ENCODE assay signal across 8 cellular contexts in genomic region chr5:140401362-140402257, GRCh38. TPM values are rescaled to one million over a fixed set of nuclear protein-coding genes. Genes with fewer than 3 reads are reported as not detected.
DNase-seq lines count a peak whose midpoint lies in the region; ATAC-seq, FAIRE-seq and TF ChIP-seq lines count a peak whose summit lies in the region.

ANKHD1 (plus strand) TSS chr5:140401833; CDS start chr5:140401968, 135 bp downstream.

- TSS peak; percentile 61 for BruUV-seq in HepG2 (replicated peaks; lab: Mats Ljungman, UMichigan)

- H3K4me2 ChIP-seq in HepG2 (ENCODE audit: low read depth, low read length), result peak within 1 kb of the TSS; percentile 75

- peak within 1 kb of the TSS; percentile 88 for H2AFZ ChIP-seq in HepG2 (ENCODE audit: low read length)

- in situ Hi-C loops in HepG2 (cut with HindIII; ENCODE audit: extremely low pct_ligation_motif_present, low pct_unique_long_range_greater_than_20kb), result no loop called here

- TF ChIP-seq POLR2A in HepG2 (IDR thresholded peaks at IDR 0.05; ENCODE audit: insufficient read depth in 1 of 2, low read depth in 2 of 2, low read length in 2 of 2), result peak; percentile 90 to 92

- H3K79me2 ChIP-seq in HepG2 (ENCODE audit: insufficient read depth, low read length), result peaks cover 65% of the 10 kb centered on the region

- H4K20me1 ChIP-seq in HepG2 (ENCODE audit: insufficient read depth, low read length), result peaks cover 38% of the 10 kb centered on the region

- H3K9ac ChIP-seq in HepG2 (ENCODE audit: insufficient read depth, low read depth, low read length), result peak within 1 kb of the TSS; percentile 98

- intact Hi-C loops in HepG2 (cut with micrococcal nuclease; ENCODE audit: unreplicated experiment), result loop anchor here (1.0 to 10.0 kb wide), 4 partner anchors 17 to 317 kb away; partner anchors contain the start of genes CYSTM1, IK and NDUFA2

- 1% methylated on average over 40 of the region's 83 CpGs for WGBS in HepG2 (ENCODE audit: low lambda C conversion rate)

- DNase-seq in NCI-H774 (lab: John Stamatoyannopoulos, UW) (peak; percentile 100), dermis microvascular lymphatic vessel endothelial cell (ENCODE audit: low read depth in 2 of 2) (peak; percentile 100), HepG2 (ENCODE audit: low spot score) (peak; percentile 100)
- peak; percentile 92 to 95 for DNase-seq in activated CD4-positive, alpha-beta T cell treated with anti-CD3 and anti-CD28 coated beads, Interleukin-2, amount 50 U/mL, for 4 hours
- DNase-seq in stimulated activated CD4-positive, alpha-beta T cell treated with anti-CD3 and anti-CD28 coated beads, Interleukin-4, amount 100 ng/mL, for 24 hours, result peak; percentile 97

- H3K27ac ChIP-seq in C4-2B, result peak within 1 kb of the TSS; percentile 96
- peak within 1 kb of the TSS; percentile 97 for H3K27ac ChIP-seq in HepG2 (ENCODE audit: extremely low read length, insufficient read depth, low read length)

- TF ChIP-seq RAD21 in HepG2 (CRISPR knock-in tag; IDR thresholded peaks at IDR 0.05), result peak; percentile 16; the same call in 1 of the 2 replicates

- no peaks in the 10 kb centered on the region; a peak in 1 of 5 replicates for H3K27me3 ChIP-seq in HepG2 (ENCODE audit: control insufficient read depth in 1 of 2, insufficient read depth in 2 of 2, low read length in 2 of 2)

- peak within 1 kb of the TSS; percentile 80 to 97 (median 95) for H3K4me3 ChIP-seq in HepG2 (replicated peaks in 1 of 3; ENCODE audit: insufficient read depth in 1 of 3, low read depth in 2 of 3, low read length in 3 of 3)

- CTCF ChIA-PET in HepG2 (lab: Yijun Ruan, JAX; ENCODE audit: low intra/inter-chr PET ratio, low total read pairs), result no interaction called here

- POLR2A ChIA-PET in HepG2 (lab: Yijun Ruan, JAX), result interaction anchor here (0.7 to 2.7 kb wide), 29 partner anchors 9 to 324 kb away, joined by 3 to 17 read pairs (median 5); partner anchors contain the start of genes EIF4EBP3, HARS1, HARS2 and HBEGF

- no peak; a peak in 1 of 4 replicates for TF ChIP-seq EP300 in HepG2 (IDR thresholded peaks at IDR 0.05; ENCODE audit: low read depth in 2 of 2, low read length in 2 of 2)
- TF ChIP-seq EP300 in HepG2 (CRISPR knock-in tag; IDR thresholded peaks at IDR 0.05; ENCODE audit: borderline replicate concordance), result 0 out of 2 replicates have a peak, but pooled peaks have one; percentile 9

- H3K4me1 ChIP-seq in HepG2 (ENCODE audit: insufficient read depth, low read length), result peaks cover 49% of the 10 kb centered on the region

- peak; percentile 97 for FAIRE-seq in HepG2 (lab: Jason Lieb, UNC)

- ATAC-seq in GM19395 (IDR thresholded peaks at IDR 0.05; ENCODE audit: unreplicated experiment), result peak; percentile 89
- ATAC-seq in HG03565 (IDR thresholded peaks at IDR 0.05; ENCODE audit: unreplicated experiment), result peak; percentile 81
- ATAC-seq in HepG2, result peak; percentile 82

- H3K36me3 ChIP-seq in HepG2 (replicated peaks in 1 of 2; ENCODE audit: control insufficient read depth in 1 of 2, insufficient read depth in 2 of 2, low read length in 2 of 2), result peaks cover 0 to 2% of the 10 kb centered on the region in 2 experiments; a peak in 1 of 5 replicates

- no peak for TF ChIP-seq CTCF in C4-2B (conservative IDR thresholded peaks at IDR 0.05)
- TF ChIP-seq CTCF in HepG2 (CRISPR knock-in tag; IDR thresholded peaks at IDR 0.05), result no peak

- H3K9me3 ChIP-seq in HepG2 (ENCODE audit: low read length), result no peaks in the 10 kb centered on the region

TF ChIP-seq in HepG2, 621 proteins besides CTCF, POLR2A, EP300 and RAD21 (continues in another document):
- TF ChIP-seq ZNF564 (CRISPR knock-in tag; IDR thresholded peaks at IDR 0.05) (no peak; the same call in 1 of the 2 replicates), SSRP1 (CRISPR knock-in tag; IDR thresholded peaks at IDR 0.05) (no peak), ZNF710 (CRISPR knock-in tag; IDR thresholded peaks at IDR 0.05; ENCODE audit: borderline replicate concordance) (no peak), ZNF468 (CRISPR knock-in tag; IDR thresholded peaks at IDR 0.05) (no peak), SNAI1 (CRISPR knock-in tag; IDR thresholded peaks at IDR 0.05; ENCODE audit: borderline replicate concordance) (no peak), CC2D1A (CRISPR knock-in tag; IDR thresholded peaks at IDR 0.05) (no peak), PHF21A (CRISPR knock-in tag; IDR thresholded peaks at IDR 0.05) (no peak), ZNF639 (CRISPR knock-in tag; conservative IDR thresholded peaks at IDR 0.05) (no peak), MXD3 (CRISPR knock-in tag; IDR thresholded peaks at IDR 0.05) (peak; percentile 29; the same call in 1 of the 2 replicates), POLR2AphosphoS2 (IDR thresholded peaks at IDR 0.05; ENCODE audit: low read depth, low read length) (no peak; the same call in 1 of the 2 replicates), FOXK1 (CRISPR knock-in tag; IDR thresholded peaks at IDR 0.05; ENCODE audit: borderline replicate concordance, low read depth) (peak; percentile 46; the same call in 1 of the 2 replicates), CCAR2 (optimal IDR thresholded peaks at IDR 0.05; ENCODE audit: low read depth, low read length) (no peak), ELF1 (CRISPR knock-in tag; IDR thresholded peaks at IDR 0.05) (peak; percentile 81), TFDP2 (CRISPR knock-in tag; IDR thresholded peaks at IDR 0.05) (peak; percentile 77), DDIT3 (CRISPR knock-in tag; IDR thresholded peaks at IDR 0.05) (no peak)

RNA-seq across cellular contexts. Expression of gene ANKHD1, which starts in this region (rescaled TPM):
- total RNA-seq in dermis microvascular lymphatic vessel endothelial cell (44.7 and 59.3 TPM in 2 replicates), HepG2 (2016; rRNA removed; fragmentation: Illumina TruSeq; extraction: Trizol) (69.9 and 101 TPM in 2 replicates)
- 59.7 and 69.1 TPM in 2 replicates for total RNA-seq in HepG2 (2016; cell fraction: cytosol; rRNA removed; fragmentation: Illumina TruSeq; extraction: Trizol; ENCODE audit: low read depth)
- total RNA-seq in HepG2 (2016; cell fraction: insoluble cytoplasmic fraction; rRNA removed; fragmentation: Illumina TruSeq; extraction: Trizol), result 69.9 and 98.6 TPM in 2 replicates
- total RNA-seq in HepG2 (2016; cell fraction: membrane; rRNA removed; fragmentation: Illumina TruSeq; extraction: Trizol), result 33.7 and 41.4 TPM in 2 replicates
- 106 and 125 TPM in 2 replicates for total RNA-seq in HepG2 (2016; cell fraction: nucleus; rRNA removed; fragmentation: Illumina TruSeq; extraction: Trizol)
- polyA plus RNA-seq in HepG2 (2011; rRNA removed), result 68.5 and 82.0 TPM in 2 replicates
- polyA plus RNA-seq in HepG2 (2011; cell fraction: cytosol; rRNA removed), result 33.7 and 45.2 TPM in 2 replicates
- polyA plus RNA-seq in HepG2 (2011; cell fraction: nucleus; rRNA removed), result 104 and 105 TPM in 2 replicates
- 56.5 and 76.2 TPM in 2 replicates for polyA plus RNA-seq in HepG2 (2012)
- 2.7 and 3.1 TPM in 2 replicates for polyA plus RNA-seq in HepG2 (2016; cell fraction: cytosol; fragmentation: Illumina TruSeq; extraction: Trizol; ENCODE audit: low read depth)
- 76.7 and 87.6 TPM in 2 replicates for polyA plus RNA-seq in HepG2 (2016; cell fraction: insoluble cytoplasmic fraction; fragmentation: Illumina TruSeq; extraction: Trizol; ENCODE audit: low read depth)
- 7.0 and 8.2 TPM in 2 replicates for polyA plus RNA-seq in HepG2 (2016; cell fraction: membrane; fragmentation: Illumina TruSeq; extraction: Trizol; ENCODE audit: low read depth)
- 142 and 161 TPM in 2 replicates for polyA plus RNA-seq in HepG2 (2016; cell fraction: nucleus; fragmentation: Illumina TruSeq; extraction: Trizol; ENCODE audit: insufficient read depth, low read depth)
- polyA minus RNA-seq in HepG2 (2011; rRNA and poly(A)+ RNA removed; ENCODE audit: low replicate concordance), result 130 and 138 TPM in 2 replicates
- 52.8 and 61.5 TPM in 2 replicates for polyA minus RNA-seq in HepG2 (2011; cell fraction: cytosol; rRNA and poly(A)+ RNA removed)
- polyA minus RNA-seq in HepG2 (2011; cell fraction: nucleus; rRNA and poly(A)+ RNA removed), result 183 and 186 TPM in 2 replicates

Comparison
In these comparisons a context has a peak if more than half of its experiments do, and no peak if none do; other contexts are left out.
1. Peak in every context shown above with its lines: DNase-seq, ATAC-seq, H3K4me3 ChIP-seq and H3K27ac ChIP-seq.